8 cellular contexts compared by ENCODE assay signal in genomic region chr6:29005183-29005885, GRCh38. TPM values are rescaled to one million over a fixed set of nuclear protein-coding genes. Genes with fewer than 3 reads are reported as not detected.
DNase-seq lines count a peak whose midpoint lies in the region; ATAC-seq and TF ChIP-seq lines count a peak whose summit lies in the region.

Gene ZNF311, minus strand, starts transcription at chr6:29005315. Its CDS starts 1,361 bp downstream, at chr6:29003954.

- H2AFZ ChIP-seq in SK-N-SH (ENCODE audit: low read depth) = peak within 1 kb of the TSS; percentile 79; the same call in 1 of the 2 replicates

- no peak for TF ChIP-seq RAD21 in SK-N-SH (IDR thresholded peaks at IDR 0.05; ENCODE audit: low read length)

- peak; percentile 77 for DNase-seq in Right ventricle myocardium inferior (ENCODE audit: missing footprints)
- DNase-seq in cardiac septum (ENCODE audit: low spot score) = no peak
- DNase-seq in SK-N-SH = peak; percentile 36
- no peak for DNase-seq in chondrocyte (ENCODE audit: low spot score)
- peak; percentile 63 for DNase-seq in kidney tubule cell (ENCODE audit: low spot score)
- DNase-seq in stimulated activated CD4-positive, alpha-beta T cell treated with anti-CD3 and anti-CD28 coated beads, Interleukin-4, amount 100 ng/mL, for 24 hours = peak; percentile 50

- no peak within 1 kb of the TSS for H3K9ac ChIP-seq in SK-N-SH

- CTCF ChIA-PET in SK-N-SH (lab: Yijun Ruan, JAX) = interaction anchor here (1.3 kb wide), 1 partner anchor 12 kb away, joined by 7 read pairs; no protein-coding TSS in a partner anchor

- 0 out of 2 replicates have a peak, but pooled peaks cover 3% of the 10 kb centered on the region for H3K9me2 ChIP-seq in SK-N-SH

- no peaks in the 10 kb centered on the region for H4K20me1 ChIP-seq in SK-N-SH (ENCODE audit: insufficient read depth)

- 25% methylated on average over 27 of the region's 29 CpGs for WGBS in SK-N-SH (ENCODE audit: low lambda C conversion rate)

- intact Hi-C loops in Right ventricle myocardium inferior (cut with DNase I) = no loop called here
- intact Hi-C loops in cardiac septum (cut with DNase I) = no loop called here

- H3K27ac ChIP-seq in SK-N-SH (ENCODE audit: low read depth in 2 of 2, low read length in 1 of 2) = no peak within 1 kb of the TSS

- H3K4me2 ChIP-seq in SK-N-SH = peak within 1 kb of the TSS; percentile 33

- H3K27me3 ChIP-seq in SK-N-SH (ENCODE audit: insufficient read depth) = peaks cover 12% of the 10 kb centered on the region; the same call in 1 of the 2 replicates

- peak within 1 kb of the TSS; percentile 36 to 50; a peak in 3 of 4 replicates for H3K4me3 ChIP-seq in SK-N-SH (ENCODE audit: low read depth in 2 of 2, low read length in 1 of 2)

- H3K27ac Mint-ChIP-seq in chondrocyte (ENCODE audit: unreplicated experiment) = no peak within 1 kb of the TSS

- H3K9me3 ChIP-seq in SK-N-SH = no peaks in the 10 kb centered on the region

- H3K4me1 ChIP-seq in SK-N-SH (ENCODE audit: control insufficient read depth in 1 of 2, insufficient read depth in 2 of 2, low read depth in 1 of 2, low read length in 1 of 2) = no peaks in the 10 kb centered on the region

- no peaks in the 10 kb centered on the region for H3K36me3 Mint-ChIP-seq in chondrocyte (ENCODE audit: low read depth)

- no peaks in the 10 kb centered on the region for H3K79me2 ChIP-seq in SK-N-SH (ENCODE audit: insufficient read depth)

- H3K4me3 Mint-ChIP-seq in chondrocyte (ENCODE audit: unreplicated experiment) = peak within 1 kb of the TSS; percentile 65

- POLR2A ChIA-PET in SK-N-SH (lab: Yijun Ruan, JAX) = no interaction called here

- TF ChIP-seq EP300 in SK-N-SH (IDR thresholded peaks at IDR 0.05; ENCODE audit: borderline replicate concordance in 1 of 2, low read depth in 1 of 2, low read length in 1 of 2) = no peak

- TF ChIP-seq CTCF in SK-N-SH (IDR thresholded peaks at IDR 0.05) (no peak), chondrocyte (IDR thresholded peaks at IDR 0.05) (no peak)

- H3K27me3 Mint-ChIP-seq in chondrocyte (ENCODE audit: low read depth) = peaks cover 28% of the 10 kb centered on the region

- peak; percentile 95 for ATAC-seq in Right ventricle myocardium inferior
- ATAC-seq in HG03571 (IDR thresholded peaks at IDR 0.05; ENCODE audit: unreplicated experiment) = no peak
- no peak for ATAC-seq in HG02678 (IDR thresholded peaks at IDR 0.05; ENCODE audit: unreplicated experiment)

- H3F3A ChIP-seq in SK-N-SH (replicated peaks; ENCODE audit: insufficient read depth) = no peaks in the 10 kb centered on the region

- H3K9me3 Mint-ChIP-seq in chondrocyte (ENCODE audit: low read depth) = no peaks in the 10 kb centered on the region

- H3K4me1 Mint-ChIP-seq in chondrocyte (ENCODE audit: low read depth) = peaks cover 5% of the 10 kb centered on the region

- no peaks in the 10 kb centered on the region for H3K36me3 ChIP-seq in SK-N-SH (replicated peaks in 1 of 2; ENCODE audit: control insufficient read depth in 1 of 2, insufficient read depth in 2 of 2, low read length in 1 of 2)

TF ChIP-seq in SK-N-SH, 30 proteins besides CTCF, POLR2A, EP300 and RAD21:
- no peak for TF ChIP-seq NRF1 (IDR thresholded peaks at IDR 0.05; ENCODE audit: low read depth, low read length)
- TF ChIP-seq GABPA (IDR thresholded peaks at IDR 0.05; ENCODE audit: low read depth) = peak; percentile 59; the same call in 1 of the 2 replicates
- TF ChIP-seq SIN3A (IDR thresholded peaks at IDR 0.05; ENCODE audit: borderline replicate concordance, low read depth, low read length) = no peak
- no peak for TF ChIP-seq IRF3 (IDR thresholded peaks at IDR 0.05; ENCODE audit: low read depth, low read length)

RNA-seq across cellular contexts. Expression of gene ZNF311, which starts in this region (rescaled TPM):
- total RNA-seq in Right ventricle myocardium inferior (0.35 TPM), cardiac septum (0.22 TPM), chondrocyte (0.41 to 0.80 TPM (median 0.52 TPM) in 3 replicates)
- polyA plus RNA-seq in SK-N-SH (2012; rRNA removed) = 0.16 and 0.21 TPM in 2 replicates
- polyA plus RNA-seq in SK-N-SH (2012; cell fraction: cytosol; rRNA removed) = 0.14 TPM in 2 replicates
- 0.29 and 0.71 TPM in 2 replicates for polyA plus RNA-seq in SK-N-SH (2012; cell fraction: nucleus; rRNA removed)

Comparison
In these comparisons a context has a peak if more than half of its experiments do, and no peak if none do; other contexts are left out.
1. Peak in DNase-seq and ATAC-seq in Right ventricle myocardium inferior; RNA of the gene not detected or under 1 TPM.
2. Peak in DNase-seq, H3K4me3 ChIP-seq and H3K4me2 ChIP-seq in SK-N-SH; RNA of the gene not detected or under 1 TPM.
3. DNase-seq: peak in kidney tubule cell (single experiment) and stimulated activated CD4-positive, alpha-beta T cell treated with anti-CD3 and anti-CD28 coated beads, Interleukin-4, amount 100 ng/mL, for 24 hours (single experiment); none in cardiac septum (single experiment) and chondrocyte (single experiment).